In genomic region chr9:89668216-89668867, GRCh38 we compare ENCODE assay signal across 16 cellular contexts.
DNase-seq lines count a peak whose midpoint lies in the region; ATAC-seq and TF ChIP-seq lines count a peak whose summit lies in the region.
"Had no signal": no experiment of that assay in that cellular context is flagged by ENCODE, and none has a peak within 500 bp of the region (broad histone marks: within the 10 kb centered on the region; RNA-seq: fewer than 3 reads in every experiment).

No MANE protein-coding gene starts in this region.

- no peak for ATAC-seq in activated CD4-positive, CD25-positive, alpha-beta regulatory T cell treated with anti-CD3 and anti-CD28 coated beads, Interleukin-2, amount 50 U/mL, for 24 hours
- no peak for ATAC-seq in HG02759 (IDR thresholded peaks at IDR 0.05; ENCODE audit: unreplicated experiment)
- no peak for ATAC-seq in HG03442 (IDR thresholded peaks at IDR 0.05; ENCODE audit: unreplicated experiment)
- no peak for ATAC-seq in T-helper 17 cell
- ATAC-seq: stimulated activated memory B cell treated with anti-CD40 and anti-IgM and Interleukin-4, amounts not matched to agents 10 μg/mL and 1 μg/mL and 100 μg/mL, for 72 hours had no signal

- peak overlapping the region; percentile 93 for H3K27ac Mint-ChIP-seq in neural progenitor cell
- no peak overlapping the region for H3K27ac Mint-ChIP-seq in T-helper 17 cell
- H3K27ac Mint-ChIP-seq: memory B cell; stimulated activated memory B cell treated with anti-CD40 and anti-IgM and Interleukin-4, amounts not matched to agents 10 μg/mL and 1 μg/mL and 100 μg/mL, for 72 hours had no signal

- no peaks in the 10 kb centered on the region for H3K36me3 ChIP-seq in neural progenitor cell
- H3K36me3 ChIP-seq: BE2C had no signal

- TF ChIP-seq CTCF in VCaP (conservative IDR thresholded peaks at IDR 0.05): no peak
- TF ChIP-seq CTCF in neural progenitor cell (IDR thresholded peaks at IDR 0.05): no peak

- H3K27ac ChIP-seq in VCaP (peak overlapping the region; percentile 95), neural progenitor cell (no peak overlapping the region)

- no peaks in the 10 kb centered on the region for H3K79me2 ChIP-seq in neural progenitor cell (ENCODE audit: low read depth)

- no peak overlapping the region for H3K4me3 ChIP-seq in neural progenitor cell

- H4K20me1 ChIP-seq in neural progenitor cell (ENCODE audit: low read depth): no peaks in the 10 kb centered on the region

- H3F3A ChIP-seq in neural progenitor cell (ENCODE audit: low read depth): peaks cover 4% of the 10 kb centered on the region

- peaks cover 10% of the 10 kb centered on the region for H3K27me3 ChIP-seq in neural progenitor cell
- H3K27me3 ChIP-seq: BE2C had no signal

- H3K4me1 Mint-ChIP-seq in neural progenitor cell (peaks cover 36% of the 10 kb centered on the region), T-helper 17 cell (no peaks in the 10 kb centered on the region)
- H3K4me1 Mint-ChIP-seq: memory B cell; stimulated activated memory B cell treated with anti-CD40 and anti-IgM and Interleukin-4, amounts not matched to agents 10 μg/mL and 1 μg/mL and 100 μg/mL, for 72 hours had no signal

- H3K9me3 Mint-ChIP-seq in neural progenitor cell: peaks cover 5% of the 10 kb centered on the region

- peaks cover 3% of the 10 kb centered on the region for H3K36me3 Mint-ChIP-seq in neural progenitor cell
- H3K36me3 Mint-ChIP-seq in T-helper 17 cell (ENCODE audit: low read depth): peaks cover 3% of the 10 kb centered on the region
- H3K36me3 Mint-ChIP-seq: stimulated activated memory B cell treated with anti-CD40 and anti-IgM and Interleukin-4, amounts not matched to agents 10 μg/mL and 1 μg/mL and 100 μg/mL, for 72 hours had no signal

- DNase-seq in DMS153 treated with DMSO at 0.1 percent for 48 hours (lab: John Stamatoyannopoulos, UW; ENCODE audit: unreplicated experiment): peak; percentile 78
- peak; percentile 46 for DNase-seq in NCI-H146 (lab: John Stamatoyannopoulos, UW)
- no peak for DNase-seq in neural progenitor cell (ENCODE audit: low spot score)
- DNase-seq in T-helper 17 cell: no peak
- DNase-seq: activated naive CD4-positive, alpha-beta T cell treated with anti-CD3 and anti-CD28 coated beads, Interleukin-2, amount 50 U/mL, for 16 hours; BE2C; erythroblast; NCI-H1048; stimulated activated CD4-positive, alpha-beta T cell treated with anti-CD3 and anti-CD28 coated beads, Interleukin-2, amount 100 ng/mL, for 48 hours; T-helper 2 cell had no signal

- H3K4me1 ChIP-seq in neural progenitor cell: no peaks in the 10 kb centered on the region
- H3K4me1 ChIP-seq: BE2C had no signal

- H3K9ac ChIP-seq in neural progenitor cell: no peak overlapping the region

- H3K4me2 ChIP-seq in neural progenitor cell: no peak overlapping the region

- H3K4me3 Mint-ChIP-seq in neural progenitor cell (no peak overlapping the region), T-helper 17 cell (no peak overlapping the region)
- H3K4me3 Mint-ChIP-seq: memory B cell; stimulated activated memory B cell treated with anti-CD40 and anti-IgM and Interleukin-4, amounts not matched to agents 10 μg/mL and 1 μg/mL and 100 μg/mL, for 72 hours had no signal

- no peak overlapping the region for H2AFZ ChIP-seq in neural progenitor cell (replicated peaks)

- H3K9me3 ChIP-seq in neural progenitor cell (ENCODE audit: low read depth): no peaks in the 10 kb centered on the region
- H3K9me3 ChIP-seq in T-helper 17 cell (ENCODE audit: control insufficient read depth, low read length, poor library complexity, severe bottlenecking): no peaks in the 10 kb centered on the region
- H3K9me3 ChIP-seq: BE2C had no signal

- H3K27me3 Mint-ChIP-seq in neural progenitor cell (ENCODE audit: insufficient read depth, low read depth) (peaks cover 21% of the 10 kb centered on the region), T-helper 17 cell (peaks cover 11% of the 10 kb centered on the region)

Comparison
In these comparisons a context has a peak if more than half of its experiments do, and no peak if none do; other contexts are left out.
1. DNase-seq: peak in DMS153 treated with DMSO at 0.1 percent for 48 hours (single experiment) and NCI-H146 (single experiment); none in neural progenitor cell (single experiment) and T-helper 17 cell (0 of 3).